ENCODE assay signal across 25 cellular contexts in the genomic region with DNA sequence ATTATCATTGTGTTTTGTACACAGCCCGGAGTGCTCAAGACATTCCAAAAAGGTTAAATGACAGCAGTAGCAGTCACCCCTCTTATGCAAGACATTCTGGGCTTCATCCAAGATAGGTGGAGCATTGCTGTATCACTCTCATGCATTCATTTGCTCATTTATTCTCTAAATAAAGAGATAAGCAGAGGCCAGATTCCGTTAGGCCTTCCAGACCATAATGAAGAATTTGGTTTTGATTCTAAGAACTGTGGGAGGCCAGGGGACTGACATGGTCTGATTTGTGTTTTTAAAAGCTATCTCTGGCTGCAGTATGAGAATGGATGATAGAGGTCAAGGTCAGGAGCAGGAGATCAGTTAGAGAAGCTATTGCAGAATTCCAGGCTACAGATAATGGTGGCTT.
DNase-seq lines count a peak whose midpoint lies in the region; ATAC-seq, FAIRE-seq and TF ChIP-seq lines count a peak whose summit lies in the region.
"Had no signal": no experiment of that assay in that cellular context is flagged by ENCODE, and none has a peak within 500 bp of the region (broad histone marks: within the 10 kb centered on the region; RNA-seq: fewer than 3 reads in every experiment).

No MANE protein-coding gene starts in this region.

- FAIRE-seq in bronchial epithelial cell (lab: Jason Lieb, UNC), result no peak
- FAIRE-seq: A549, colon, endometrium had no signal

- no peak overlapping the region for H3K4me3 Mint-ChIP-seq in stimulated activated naive B cell treated with anti-CD40 and anti-IgM and Interleukin-4, amounts not matched to agents 10 μg/mL and 1 μg/mL and 100 μg/mL, for 72 hours

- H3K27me3 Mint-ChIP-seq in stimulated activated naive B cell treated with anti-CD40 and anti-IgM and Interleukin-4, amounts not matched to agents 10 μg/mL and 1 μg/mL and 100 μg/mL, for 72 hours, result no peaks in the 10 kb centered on the region

- TF ChIP-seq CTCF in AG10803 (conservative IDR thresholded peaks at IDR 0.05; ENCODE audit: low read length) (no peak), bronchial epithelial cell (IDR thresholded peaks at IDR 0.05; ENCODE audit: insufficient read depth, low read length, severe bottlenecking) (no peak), dorsolateral prefrontal cortex (IDR thresholded peaks at IDR 0.05 in 54 of 56, conservative IDR thresholded peaks at IDR 0.05 in 2 of 56; ENCODE audit: low read depth in 1 of 56, partially characterized antibody in 56 of 56) (no peak)

- H3K27me3 ChIP-seq in bronchial epithelial cell (ENCODE audit: control insufficient read depth, insufficient read depth, low read length), result no peaks in the 10 kb centered on the region
- no peaks in the 10 kb centered on the region for H3K27me3 ChIP-seq in dorsolateral prefrontal cortex
- H3K27me3 ChIP-seq: neutrophil, tibial nerve had no signal

- H3K4me3 ChIP-seq in AG10803 (ENCODE audit: low read length), result no peak overlapping the region
- no peak overlapping the region for H3K4me3 ChIP-seq in bronchial epithelial cell (ENCODE audit: low read depth, low read length)
- H3K4me3 ChIP-seq in dorsolateral prefrontal cortex, result no peak overlapping the region
- H3K4me3 ChIP-seq: A549, tibial nerve had no signal

- DNase-seq in AG10803 (ENCODE audit: low read depth), result peak; percentile 35
- DNase-seq in OCI-M1 (lab: John Stamatoyannopoulos, UW), result peak; percentile 98
- peak; percentile 90 for DNase-seq in bronchial epithelial cell (ENCODE audit: low read depth)
- peak; percentile 30 for DNase-seq in kidney tubule cell (ENCODE audit: low spot score)
- DNase-seq in dorsolateral prefrontal cortex, result no peak
- DNase-seq in stimulated activated naive B cell treated with anti-CD40 and anti-IgM and Interleukin-4, amounts not matched to agents 10 μg/mL and 1 μg/mL and 100 μg/mL, for 72 hours, result no peak
- no peak for DNase-seq in NCI-H146 (lab: John Stamatoyannopoulos, UW)
- DNase-seq: activated CD4-positive, alpha-beta T cell treated with anti-CD3 and anti-CD28 coated beads, Interleukin-2, amount 50 U/mL, for 1 hour; aorta; DMS79; H7; KG1; left ventricle myocardium superior; NCI-H1092; NCI-H526 treated with DMSO at 0.1 percent for 48 hours; stimulated activated naive CD4-positive, alpha-beta T cell treated with Interleukin-2 at 50 U/mL for 16 hours; T-helper 9 cell had no signal

- H3K36me3 ChIP-seq in bronchial epithelial cell (ENCODE audit: control insufficient read depth, insufficient read depth, low read length), result no peaks in the 10 kb centered on the region
- H3K36me3 ChIP-seq: neutrophil, tibial nerve had no signal

- H3K27ac Mint-ChIP-seq in stimulated activated naive B cell treated with anti-CD40 and anti-IgM and Interleukin-4, amounts not matched to agents 10 μg/mL and 1 μg/mL and 100 μg/mL, for 72 hours, result no peak overlapping the region

- no peak overlapping the region for H3K27ac ChIP-seq in dorsolateral prefrontal cortex
- H3K27ac ChIP-seq: A549, HL-60, neutrophil, tibial nerve had no signal

- ATAC-seq in HG03442 (IDR thresholded peaks at IDR 0.05; ENCODE audit: unreplicated experiment), result no peak
- ATAC-seq in stimulated activated naive B cell treated with anti-CD40 and anti-IgM and Interleukin-4, amounts not matched to agents 10 μg/mL and 1 μg/mL and 100 μg/mL, for 72 hours (replicated peaks), result no peak
- ATAC-seq: A549, left ventricle myocardium superior, SK-N-SH treated with all-trans-retinoic acid at 6 μM for 48 hours had no signal

- no peaks in the 10 kb centered on the region for H3K9me3 Mint-ChIP-seq in stimulated activated naive B cell treated with anti-CD40 and anti-IgM and Interleukin-4, amounts not matched to agents 10 μg/mL and 1 μg/mL and 100 μg/mL, for 72 hours

- peaks cover 1 to 5% of the 10 kb centered on the region in 2 donors for H3K36me3 Mint-ChIP-seq in stimulated activated naive B cell treated with anti-CD40 and anti-IgM and Interleukin-4, amounts not matched to agents 10 μg/mL and 1 μg/mL and 100 μg/mL, for 72 hours

- intact Hi-C loops in dorsolateral prefrontal cortex (cut with DNase I), result no loop called here

- peaks cover 15 to 36% of the 10 kb centered on the region in 2 donors for H3K4me1 Mint-ChIP-seq in stimulated activated naive B cell treated with anti-CD40 and anti-IgM and Interleukin-4, amounts not matched to agents 10 μg/mL and 1 μg/mL and 100 μg/mL, for 72 hours

Comparison
In these comparisons a context has a peak if more than half of its experiments do, and no peak if none do; other contexts are left out.
1. DNase-seq: peak in AG10803 (single experiment), OCI-M1 (single experiment), bronchial epithelial cell (single experiment) and kidney tubule cell (single experiment); none in dorsolateral prefrontal cortex (0 of 10), stimulated activated naive B cell treated with anti-CD40 and anti-IgM and Interleukin-4, amounts not matched to agents 10 μg/mL and 1 μg/mL and 100 μg/mL, for 72 hours (single experiment) and NCI-H146 (single experiment).